In genomic region chr14:70357557-70357956, GRCh38 we compare ENCODE assay signal across 12 cellular contexts. TPM values are rescaled to one million over a fixed set of nuclear protein-coding genes. Genes with fewer than 3 reads are reported as not detected.
A peak's percentile ranks its signal among the peaks of the same experiment; 100 is the strongest.
DNase-seq lines count a peak whose midpoint lies in the region; ATAC-seq and TF ChIP-seq lines count a peak whose summit lies in the region.
"Had no signal": no experiment of that assay in that cellular context is flagged by ENCODE, and none has a peak within 500 bp of the region (broad histone marks: within the 10 kb centered on the region; RNA-seq: fewer than 3 reads in every experiment).

No MANE protein-coding gene starts in this region.

- DNase-seq in Calu3, result no peak
- DNase-seq in activated T-helper 1 cell treated with anti-CD3 and anti-CD28 coated beads, Interleukin-12 subunit alpha, Interleukin-12 subunit beta, Interleukin-2, Interleukin-4 antibody, amounts not matched to agents 30 ng/mL and 10 ng/mL and 1 ng/mL, durations not matched to agents 14 hours and 24 hours and 36 hours (ENCODE audit: low spot score), result no peak
- DNase-seq in naive thymus-derived CD4-positive, alpha-beta T cell, result no peak
- DNase-seq in left colon, result no peak
- no peak for DNase-seq in endothelial cell (ENCODE audit: low spot score)
- DNase-seq in NCI-H2107 treated with DMSO at 0.1 percent for 48 hours (lab: John Stamatoyannopoulos, UW; ENCODE audit: unreplicated experiment), result no peak
- DNase-seq: NCI-H2029 treated with DMSO at 0.1 percent for 48 hours; NCI-H774; stimulated activated CD4-positive, alpha-beta T cell treated with anti-CD3 and anti-CD28 coated beads, Interleukin-4, amount 100 ng/mL, for 1 hour; stimulated activated naive B cell treated with anti-CD40 and anti-IgM and Interleukin-4, amounts not matched to agents 10 μg/mL and 1 μg/mL and 100 μg/mL, for 72 hours had no signal

- H3K27ac Mint-ChIP-seq in Calu3 (ENCODE audit: unreplicated experiment) (no peak overlapping the region), endothelial cell (ENCODE audit: unreplicated experiment) (no peak overlapping the region)
- H3K27ac Mint-ChIP-seq in activated T-helper 1 cell treated with anti-CD3 and anti-CD28 coated beads, Interleukin-12 subunit alpha, Interleukin-12 subunit beta, Interleukin-2, Interleukin-4 antibody, amounts not matched to agents 30 ng/mL and 10 ng/mL and 1 ng/mL, durations not matched to agents 14 hours and 24 hours and 36 hours, result no peak overlapping the region
- H3K27ac Mint-ChIP-seq in naive thymus-derived CD4-positive, alpha-beta T cell, result peak overlapping the region in 1 of 9 donors; percentile 41
- H3K27ac Mint-ChIP-seq: stimulated activated naive B cell treated with anti-CD40 and anti-IgM and Interleukin-4, amounts not matched to agents 10 μg/mL and 1 μg/mL and 100 μg/mL, for 72 hours had no signal

- H3K4me2 ChIP-seq in BLaER1, result peak overlapping the region; percentile 78; the same call in 1 of the 2 replicates

- H4K20me1 ChIP-seq in BLaER1, result peaks cover 43% of the 10 kb centered on the region

- H3K4me3 Mint-ChIP-seq in Calu3 (ENCODE audit: low read depth, unreplicated experiment) (peak overlapping the region; percentile 95), endothelial cell (ENCODE audit: unreplicated experiment) (no peak overlapping the region)
- peak overlapping the region; percentile 81 for H3K4me3 Mint-ChIP-seq in activated T-helper 1 cell treated with anti-CD3 and anti-CD28 coated beads, Interleukin-12 subunit alpha, Interleukin-12 subunit beta, Interleukin-2, Interleukin-4 antibody, amounts not matched to agents 30 ng/mL and 10 ng/mL and 1 ng/mL, durations not matched to agents 14 hours and 24 hours and 36 hours
- H3K4me3 Mint-ChIP-seq in naive thymus-derived CD4-positive, alpha-beta T cell, result peak overlapping the region; percentile 81 to 99 (median 94)

- TF ChIP-seq CTCF in Calu3 (IDR thresholded peaks at IDR 0.05; ENCODE audit: unreplicated experiment), result no peak
- no peak for TF ChIP-seq CTCF in endothelial cell (IDR thresholded peaks at IDR 0.05; ENCODE audit: unreplicated experiment)

- H3K9me3 Mint-ChIP-seq in Calu3 (ENCODE audit: low read depth, unreplicated experiment), result no peaks in the 10 kb centered on the region
- peaks cover 22% of the 10 kb centered on the region for H3K9me3 Mint-ChIP-seq in activated T-helper 1 cell treated with anti-CD3 and anti-CD28 coated beads, Interleukin-12 subunit alpha, Interleukin-12 subunit beta, Interleukin-2, Interleukin-4 antibody, amounts not matched to agents 30 ng/mL and 10 ng/mL and 1 ng/mL, durations not matched to agents 14 hours and 24 hours and 36 hours
- peaks cover 0 to 13% (median 0%) of the 10 kb centered on the region in 11 donors for H3K9me3 Mint-ChIP-seq in naive thymus-derived CD4-positive, alpha-beta T cell
- H3K9me3 Mint-ChIP-seq in endothelial cell (ENCODE audit: unreplicated experiment), result no peaks in the 10 kb centered on the region
- H3K9me3 Mint-ChIP-seq: stimulated activated naive B cell treated with anti-CD40 and anti-IgM and Interleukin-4, amounts not matched to agents 10 μg/mL and 1 μg/mL and 100 μg/mL, for 72 hours had no signal

- H3K4me1 Mint-ChIP-seq in Calu3 (ENCODE audit: low read depth, unreplicated experiment) (peaks cover 17% of the 10 kb centered on the region), endothelial cell (ENCODE audit: unreplicated experiment) (peaks cover 7% of the 10 kb centered on the region)
- H3K4me1 Mint-ChIP-seq in activated T-helper 1 cell treated with anti-CD3 and anti-CD28 coated beads, Interleukin-12 subunit alpha, Interleukin-12 subunit beta, Interleukin-2, Interleukin-4 antibody, amounts not matched to agents 30 ng/mL and 10 ng/mL and 1 ng/mL, durations not matched to agents 14 hours and 24 hours and 36 hours (ENCODE audit: low read depth), result peaks cover 26% of the 10 kb centered on the region
- peaks cover 36 to 63% (median 57%) of the 10 kb centered on the region in 7 donors for H3K4me1 Mint-ChIP-seq in naive thymus-derived CD4-positive, alpha-beta T cell

- H3K9ac ChIP-seq in BLaER1, result no peak overlapping the region

- H3K9me3 ChIP-seq in BLaER1, result peaks cover 7% of the 10 kb centered on the region; the same call in 1 of the 2 replicates
- H3K9me3 ChIP-seq in naive thymus-derived CD4-positive, alpha-beta T cell (ENCODE audit: control insufficient read depth in 2 of 3, low read length in 3 of 3), result no peaks in the 10 kb centered on the region
- H3K9me3 ChIP-seq: gastroesophageal sphincter had no signal

- H3K27ac ChIP-seq in BLaER1, result no peak overlapping the region
- no peak overlapping the region for H3K27ac ChIP-seq in naive thymus-derived CD4-positive, alpha-beta T cell (ENCODE audit: low read depth, low read length)
- H3K27ac ChIP-seq: gastroesophageal sphincter had no signal

- H3K27me3 Mint-ChIP-seq in Calu3 (ENCODE audit: unreplicated experiment) (no peaks in the 10 kb centered on the region), endothelial cell (ENCODE audit: unreplicated experiment) (peaks cover 4% of the 10 kb centered on the region)
- no peaks in the 10 kb centered on the region for H3K27me3 Mint-ChIP-seq in activated T-helper 1 cell treated with anti-CD3 and anti-CD28 coated beads, Interleukin-12 subunit alpha, Interleukin-12 subunit beta, Interleukin-2, Interleukin-4 antibody, amounts not matched to agents 30 ng/mL and 10 ng/mL and 1 ng/mL, durations not matched to agents 14 hours and 24 hours and 36 hours (ENCODE audit: insufficient read depth)
- H3K27me3 Mint-ChIP-seq in naive thymus-derived CD4-positive, alpha-beta T cell, result peaks cover 0 to 5% (median 0%) of the 10 kb centered on the region in 5 donors

- CTCF ChIA-PET in Calu3 (lab: Charles Lee), result no interaction called here
- CTCF ChIA-PET in naive thymus-derived CD4-positive, alpha-beta T cell (lab: Charles Lee), result no interaction called here

- no peak for ATAC-seq in naive thymus-derived CD4-positive, alpha-beta T cell
- no peak for ATAC-seq in left colon
- ATAC-seq: gastroesophageal sphincter; stimulated activated naive B cell treated with anti-CD40 and anti-IgM and Interleukin-4, amounts not matched to agents 10 μg/mL and 1 μg/mL and 100 μg/mL, for 72 hours had no signal

- H3K4me3 ChIP-seq in BLaER1, result no peak overlapping the region
- H3K4me3 ChIP-seq in naive thymus-derived CD4-positive, alpha-beta T cell (ENCODE audit: low read length), result no peak overlapping the region

- no TSS peak for BruUV-seq in Calu3 (replicated peaks; lab: Mats Ljungman, UMichigan)

- no peaks in the 10 kb centered on the region for H3K27me3 ChIP-seq in BLaER1
- no peaks in the 10 kb centered on the region for H3K27me3 ChIP-seq in naive thymus-derived CD4-positive, alpha-beta T cell (ENCODE audit: control insufficient read depth in 2 of 2, insufficient read depth in 2 of 2, low read length in 2 of 2)
- H3K27me3 ChIP-seq: gastroesophageal sphincter had no signal

- POLR2A ChIA-PET in naive thymus-derived CD4-positive, alpha-beta T cell (lab: Charles Lee), result interaction anchor here (0.6 to 2.5 kb wide), 2 partner anchors 10 to 959 kb away, joined by 6 to 7 read pairs; partner anchors contain the start of genes ERH and SLC39A9

- H3K36me3 Mint-ChIP-seq in Calu3 (ENCODE audit: insufficient read depth, unreplicated experiment) (peaks cover 17% of the 10 kb centered on the region), endothelial cell (ENCODE audit: low read depth, unreplicated experiment) (no peaks in the 10 kb centered on the region)
- peaks cover 23% of the 10 kb centered on the region for H3K36me3 Mint-ChIP-seq in activated T-helper 1 cell treated with anti-CD3 and anti-CD28 coated beads, Interleukin-12 subunit alpha, Interleukin-12 subunit beta, Interleukin-2, Interleukin-4 antibody, amounts not matched to agents 30 ng/mL and 10 ng/mL and 1 ng/mL, durations not matched to agents 14 hours and 24 hours and 36 hours (ENCODE audit: low read depth)
- H3K36me3 Mint-ChIP-seq in naive thymus-derived CD4-positive, alpha-beta T cell, result peaks cover 0 to 29% (median 21%) of the 10 kb centered on the region in 5 donors

- peaks cover 27% of the 10 kb centered on the region for H3K4me1 ChIP-seq in BLaER1
- peaks cover 3 to 26% of the 10 kb centered on the region in 2 donors for H3K4me1 ChIP-seq in naive thymus-derived CD4-positive, alpha-beta T cell (ENCODE audit: control insufficient read depth in 2 of 2, insufficient read depth in 2 of 2, low read length in 2 of 2)

- H3K36me3 ChIP-seq in BLaER1, result peaks cover 19% of the 10 kb centered on the region
- peaks cover 0 to 4% (median 0%) of the 10 kb centered on the region in 3 experiments for H3K36me3 ChIP-seq in naive thymus-derived CD4-positive, alpha-beta T cell (ENCODE audit: control insufficient read depth in 2 of 3, insufficient read depth in 3 of 3, low read length in 3 of 3)
- H3K36me3 ChIP-seq: gastroesophageal sphincter had no signal

- intact Hi-C loops in Calu3 (cut with micrococcal nuclease; ENCODE audit: unreplicated experiment), result no loop called here
- intact Hi-C loops in activated T-helper 1 cell treated with anti-CD3 and anti-CD28 coated beads, Interleukin-12 subunit alpha, Interleukin-12 subunit beta, Interleukin-2, Interleukin-4 antibody, amounts not matched to agents 30 ng/mL and 10 ng/mL and 1 ng/mL, durations not matched to agents 14 hours and 24 hours and 36 hours (cut with micrococcal nuclease), result loop anchor here (5.0 to 10.0 kb wide), 3 partner anchors 207 to 1205 kb away; partner anchors contain the start of genes DCAF5 and SRSF5
- intact Hi-C loops in naive thymus-derived CD4-positive, alpha-beta T cell (cut with micrococcal nuclease), result loop anchor here in 1 of 2 donors (5.0 kb wide), 1 partner anchor 300 kb away; no protein-coding TSS in a partner anchor
- intact Hi-C loops in left colon (cut with DNase I, micrococcal nuclease), result no loop called here

RNA-seq across cellular contexts. Expression of gene COX16, which starts 1.9 kb away (rescaled TPM):
- total RNA-seq in Calu3 (2022), result 56.1 and 56.6 TPM in 2 replicates
- 67.3 and 67.7 TPM in 2 replicates for total RNA-seq in activated T-helper 1 cell treated with anti-CD3 and anti-CD28 coated beads, Interleukin-12 subunit alpha, Interleukin-12 subunit beta, Interleukin-2, Interleukin-4 antibody, amounts not matched to agents 30 ng/mL and 10 ng/mL and 1 ng/mL, durations not matched to agents 14 hours and 24 hours and 36 hours
- 10 to 100 TPM; 11.8 to 57.0 (median 19.5) TPM for total RNA-seq in naive thymus-derived CD4-positive, alpha-beta T cell
- polyA plus RNA-seq in naive thymus-derived CD4-positive, alpha-beta T cell, result 10 to 100 TPM; 25.2 to 52.1 TPM
- total RNA-seq in left colon, result 10 to 100 TPM; 35.5 to 39.9 TPM
- 42.3 TPM for total RNA-seq in endothelial cell (ENCODE audit: unreplicated experiment)

RNA-seq across cellular contexts. Expression of gene SYNJ2BP, which starts 59.3 kb away (rescaled TPM):
- total RNA-seq in Calu3 (2022) (24.8 and 25.6 TPM in 2 replicates), left colon (10 to 100 TPM; 50.1 to 57.0 TPM), endothelial cell (ENCODE audit: unreplicated experiment) (24.2 TPM)
- total RNA-seq in activated T-helper 1 cell treated with anti-CD3 and anti-CD28 coated beads, Interleukin-12 subunit alpha, Interleukin-12 subunit beta, Interleukin-2, Interleukin-4 antibody, amounts not matched to agents 30 ng/mL and 10 ng/mL and 1 ng/mL, durations not matched to agents 14 hours and 24 hours and 36 hours, result 2.2 and 3.2 TPM in 2 replicates
- total RNA-seq in naive thymus-derived CD4-positive, alpha-beta T cell, result 10 to 100 TPM in 4 of 5 experiments, 1 to 10 TPM in 1; 8.3 to 22.9 (median 14.4) TPM
- polyA plus RNA-seq in naive thymus-derived CD4-positive, alpha-beta T cell, result 10 to 100 TPM; 16.3 to 18.5 TPM
